24 cellular contexts compared by ENCODE assay signal in genomic region chr22:29610780-29611179, GRCh38.
"Had no signal": no experiment of that assay in that cellular context is flagged by ENCODE, and none has a peak within 500 bp of the region (broad histone marks: within the 10 kb centered on the region; RNA-seq: fewer than 3 reads in every experiment).

No MANE protein-coding gene starts in this region.

- H3K4me2 ChIP-seq: hepatocyte had no signal

- H3K27ac ChIP-seq: coronary artery, dorsolateral prefrontal cortex, esophagus muscularis mucosa, foreskin keratinocyte, gastroesophageal sphincter, heart left ventricle, hepatocyte, left lung, lower lobe of right lung had no signal

- H3K4me3 ChIP-seq: coronary artery, dorsolateral prefrontal cortex, esophagus muscularis mucosa, gastroesophageal sphincter, heart left ventricle, hepatocyte, left lung, lower lobe of right lung, mucosa of descending colon had no signal

- H3K9me3 ChIP-seq: esophagus muscularis mucosa, gastroesophageal sphincter, left lung, lower lobe of right lung had no signal

- H3K27me3 ChIP-seq: dorsolateral prefrontal cortex, esophagus muscularis mucosa, foreskin keratinocyte, gastroesophageal sphincter, heart left ventricle, hepatocyte, left lung had no signal

- ATAC-seq: foreskin keratinocyte, gastroesophageal sphincter, heart left ventricle, left cardiac atrium, left lung, left ventricle myocardium superior, lower lobe of right lung, mucosa of descending colon had no signal

- H3K4me1 ChIP-seq: lower lobe of right lung had no signal

- DNase-seq: dermis blood vessel endothelial cell; dorsolateral prefrontal cortex; effector CD4-positive, alpha-beta T cell; effector memory CD4-positive, alpha-beta T cell; foreskin keratinocyte; heart left ventricle; hypothalamus; immature natural killer cell; left cardiac atrium; left lung; left ventricle myocardium superior; lower lobe of right lung; mesenchymal stem cell; mucosa of descending colon; naive B cell had no signal

- FAIRE-seq: colon, endothelial cell of umbilical vein, frontal cortex, islet of Langerhans, keratinocyte had no signal

- H3K36me3 ChIP-seq: gastroesophageal sphincter, heart left ventricle, left lung, lower lobe of right lung had no signal

- H2AFZ ChIP-seq: hepatocyte had no signal
